ENCODE assay signal across 11 cellular contexts in the genomic region with DNA sequence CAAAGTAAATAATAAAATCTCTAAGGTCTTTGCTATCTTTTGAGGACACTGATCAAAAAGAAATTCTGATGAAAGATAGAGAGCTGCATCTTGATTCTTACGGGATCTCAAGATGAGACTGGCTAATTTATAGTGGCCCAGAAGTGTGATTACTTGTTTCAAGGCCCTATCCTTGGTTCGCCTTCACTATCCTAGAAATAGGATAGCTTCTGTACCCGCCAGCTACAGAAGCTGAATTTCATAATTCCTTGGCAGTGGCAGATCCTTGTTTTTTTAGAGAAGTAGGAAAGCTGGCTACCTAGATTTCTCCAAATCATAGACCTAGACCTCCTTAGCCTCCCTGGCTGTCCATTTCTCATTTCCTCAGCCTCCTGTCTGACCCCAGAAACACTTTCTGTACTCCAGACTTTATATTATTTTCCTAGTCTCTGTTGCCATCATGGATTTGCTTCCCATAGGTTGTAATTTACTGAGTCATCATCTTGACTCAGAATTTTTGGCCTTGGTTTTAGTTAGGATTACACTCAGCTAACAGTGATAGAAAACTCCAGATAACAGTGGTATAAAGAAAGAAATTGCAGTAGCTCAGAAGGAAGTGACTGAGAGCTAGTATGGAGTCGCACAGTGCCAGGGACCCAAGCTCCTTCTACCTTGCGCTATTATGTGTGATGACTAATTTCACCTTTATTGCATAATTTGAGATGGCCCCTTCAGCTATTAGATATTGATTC. TPM values are rescaled to one million over a fixed set of nuclear protein-coding genes. Genes with fewer than 3 reads are reported as not detected.
DNase-seq lines count a peak whose midpoint lies in the region; ATAC-seq and TF ChIP-seq lines count a peak whose summit lies in the region.
"Had no signal": no experiment of that assay in that cellular context is flagged by ENCODE, and none has a peak within 500 bp of the region (broad histone marks: within the 10 kb centered on the region; RNA-seq: fewer than 3 reads in every experiment).

No MANE protein-coding gene starts in this region.

- TF ChIP-seq POLR2A in esophagus squamous epithelium (IDR thresholded peaks at IDR 0.05), result no peak

- H3K9me3 ChIP-seq in MG63, result no peaks in the 10 kb centered on the region
- no peaks in the 10 kb centered on the region for H3K9me3 ChIP-seq in esophagus squamous epithelium

- no peaks in the 10 kb centered on the region for H3K36me3 Mint-ChIP-seq in osteocyte (ENCODE audit: unreplicated experiment)
- peaks cover 10% of the 10 kb centered on the region for H3K36me3 Mint-ChIP-seq in type B pancreatic cell

- H3K4me1 Mint-ChIP-seq in osteocyte (ENCODE audit: unreplicated experiment) (peaks cover 8% of the 10 kb centered on the region), type B pancreatic cell (ENCODE audit: unreplicated experiment) (peaks cover 11% of the 10 kb centered on the region)

- 64 to 77% methylated on average over 5 of the region's 5 CpGs for WGBS in esophagus squamous epithelium, 2 donors

- ATAC-seq in HG02678 (IDR thresholded peaks at IDR 0.05; ENCODE audit: unreplicated experiment), result no peak

- H3K27me3 ChIP-seq in MG63, result no peaks in the 10 kb centered on the region
- no peaks in the 10 kb centered on the region for H3K27me3 ChIP-seq in esophagus squamous epithelium
- H3K27me3 ChIP-seq: cardiac muscle cell had no signal

- H3K4me1 ChIP-seq in esophagus squamous epithelium, result peaks cover 0 to 28% (median 9%) of the 10 kb centered on the region in 3 donors

- H3K9me3 Mint-ChIP-seq in osteocyte (ENCODE audit: unreplicated experiment) (no peaks in the 10 kb centered on the region), type B pancreatic cell (no peaks in the 10 kb centered on the region)

- H3K27ac ChIP-seq in esophagus squamous epithelium, result peak overlapping the region in 1 of 4 donors; percentile 5
- H3K27ac ChIP-seq: cardiac muscle cell had no signal

- H3K4me3 ChIP-seq in MG63, result no peak overlapping the region
- no peak overlapping the region for H3K4me3 ChIP-seq in epithelial cell of esophagus (ENCODE audit: low read length)
- H3K4me3 ChIP-seq in esophagus squamous epithelium, result no peak overlapping the region
- H3K4me3 ChIP-seq: cardiac muscle cell had no signal

- no peak overlapping the region for H3K4me3 Mint-ChIP-seq in osteocyte (ENCODE audit: unreplicated experiment)
- no peak overlapping the region for H3K4me3 Mint-ChIP-seq in type B pancreatic cell

- peak overlapping the region; percentile 52 for H3K27ac Mint-ChIP-seq in osteocyte (ENCODE audit: unreplicated experiment)
- H3K27ac Mint-ChIP-seq in type B pancreatic cell, result no peak overlapping the region

- in situ Hi-C loops in Caki2 (cut with HindIII; ENCODE audit: low pct_unique_long_range_greater_than_20kb, low sequenced_read_pairs), result no loop called here

- intact Hi-C loops in esophagus squamous epithelium (cut with DNase I), result no loop called here

- H3K27me3 Mint-ChIP-seq in osteocyte (ENCODE audit: unreplicated experiment) (no peaks in the 10 kb centered on the region), type B pancreatic cell (no peaks in the 10 kb centered on the region)

- no peak for TF ChIP-seq CTCF in epithelial cell of esophagus (IDR thresholded peaks at IDR 0.05; ENCODE audit: insufficient read depth, low read depth, low read length, missing control alignments)
- TF ChIP-seq CTCF in osteocyte (IDR thresholded peaks at IDR 0.05), result no peak
- TF ChIP-seq CTCF in type B pancreatic cell (conservative IDR thresholded peaks at IDR 0.05), result no peak
- TF ChIP-seq CTCF in esophagus squamous epithelium (IDR thresholded peaks at IDR 0.05), result no peak

- H3K36me3 ChIP-seq in MG63, result no peaks in the 10 kb centered on the region
- H3K36me3 ChIP-seq in esophagus squamous epithelium, result no peaks in the 10 kb centered on the region
- H3K36me3 ChIP-seq: cardiac muscle cell had no signal

- DNase-seq in Caki2 (ENCODE audit: low read depth), result peak; percentile 56
- DNase-seq in MG63, result peak; percentile 1
- peak; percentile 66 for DNase-seq in epithelial cell of esophagus (ENCODE audit: low read depth)
- DNase-seq in osteocyte (ENCODE audit: extremely low spot score, unreplicated experiment), result no peak
- no peak for DNase-seq in type B pancreatic cell (ENCODE audit: extremely low spot score, unreplicated experiment)
- no peak for DNase-seq in esophagus squamous epithelium (lab: John Stamatoyannopoulos, UW)
- DNase-seq in NCI-H146 treated with DMSO at 0.1 percent for 48 hours (lab: John Stamatoyannopoulos, UW; ENCODE audit: unreplicated experiment), result no peak
- DNase-seq: activated CD4-positive, alpha-beta T cell treated with anti-CD3 and anti-CD28 coated beads, Interleukin-2, amount 50 U/mL, for 4 hours; NCI-H1092 had no signal

RNA-seq across cellular contexts. Expression of a gene that starts 27.7 kb away (rescaled TPM):
- 12.6 and 36.9 TPM in 2 replicates for total RNA-seq in Caki2 (2014; rRNA removed; shearing (Covaris generic); ENCODE audit: low replicate concordance)
- total RNA-seq in MG63 (2014; rRNA removed; shearing (Covaris generic); ENCODE audit: low replicate concordance), result 10.0 and 25.3 TPM in 2 replicates
- 45.9 and 51.5 TPM in 2 replicates for total RNA-seq in osteocyte
- total RNA-seq in type B pancreatic cell (ENCODE audit: low replicate concordance), result 46.7 and 50.6 TPM in 2 replicates
- total RNA-seq in esophagus squamous epithelium, result 10 to 100 TPM; 17.6 to 53.2 (median 26.7) TPM

Comparison
In these comparisons a context has a peak if more than half of its experiments do, and no peak if none do; other contexts are left out.
1. DNase-seq: peak in Caki2 (single experiment), MG63 (single experiment) and epithelial cell of esophagus (single experiment); none in osteocyte (single experiment), type B pancreatic cell (single experiment), esophagus squamous epithelium (single experiment) and NCI-H146 treated with DMSO at 0.1 percent for 48 hours (single experiment).